In genomic region chr19:42553292-42554045, GRCh38 we compare ENCODE assay signal across 13 cellular contexts. TPM values are rescaled to one million over a fixed set of nuclear protein-coding genes. Genes with fewer than 3 reads are reported as not detected.
DNase-seq lines count a peak whose midpoint lies in the region; ATAC-seq and TF ChIP-seq lines count a peak whose summit lies in the region.
"Had no signal": no experiment of that assay in that cellular context is flagged by ENCODE, and none has a peak within 500 bp of the region (broad histone marks: within the 10 kb centered on the region; RNA-seq: fewer than 3 reads in every experiment).

No MANE protein-coding gene starts in this region.

- H3K27ac Mint-ChIP-seq in activated naive CD4-positive, alpha-beta T cell treated with anti-CD3 and anti-CD28 coated beads for 36 hours: no peak overlapping the region
- H3K27ac Mint-ChIP-seq: mesothelial cell of epicardium had no signal

- intact Hi-C loops in PC-3 (cut with micrococcal nuclease) (no loop called here), spleen (cut with DNase I; ENCODE audit: low total_unique reads) (no loop called here), transverse colon (cut with DNase I; ENCODE audit: low total_unique reads) (no loop called here)
- intact Hi-C loops in activated naive CD4-positive, alpha-beta T cell treated with anti-CD3 and anti-CD28 coated beads for 36 hours (cut with micrococcal nuclease): no loop called here

- CTCF ChIA-PET in PC-3 (lab: Charles Lee): interaction anchor here (0.6 to 0.7 kb wide), 2 partner anchors 99 to 112 kb away, joined by 5 to 9 read pairs; no protein-coding TSS in a partner anchor
- CTCF ChIA-PET in activated naive CD4-positive, alpha-beta T cell treated with anti-CD3 and anti-CD28 coated beads for 36 hours (lab: Charles Lee): no interaction called here

- H3K4me3 Mint-ChIP-seq in activated naive CD4-positive, alpha-beta T cell treated with anti-CD3 and anti-CD28 coated beads for 36 hours: no peak overlapping the region
- H3K4me3 Mint-ChIP-seq: mesothelial cell of epicardium had no signal

- H4K20me1 ChIP-seq in PC-3 (ENCODE audit: low read length): no peaks in the 10 kb centered on the region

- H3K9me3 Mint-ChIP-seq in activated naive CD4-positive, alpha-beta T cell treated with anti-CD3 and anti-CD28 coated beads for 36 hours: peaks cover 6% of the 10 kb centered on the region

- H3K27ac ChIP-seq in PC-3 (ENCODE audit: low read length): no peak overlapping the region
- H3K27ac ChIP-seq in spleen: peak overlapping the region in 6 of 8 donors; percentile 29 to 73 (median 57)
- H3K27ac ChIP-seq in transverse colon: no peak overlapping the region

- no peaks in the 10 kb centered on the region for H3K4me1 Mint-ChIP-seq in activated naive CD4-positive, alpha-beta T cell treated with anti-CD3 and anti-CD28 coated beads for 36 hours (ENCODE audit: low read depth)
- H3K4me1 Mint-ChIP-seq: mesothelial cell of epicardium had no signal

- no peak overlapping the region for H3K9ac ChIP-seq in PC-3 (ENCODE audit: low read length)

- H3K4me1 ChIP-seq in PC-3 (ENCODE audit: insufficient read depth, low read length): no peaks in the 10 kb centered on the region
- H3K4me1 ChIP-seq in spleen: peaks cover 0 to 47% (median 30%) of the 10 kb centered on the region in 6 donors
- H3K4me1 ChIP-seq in transverse colon: peaks cover 0 to 3% (median 0%) of the 10 kb centered on the region in 4 donors
- no peaks in the 10 kb centered on the region for H3K4me1 ChIP-seq in BE2C

- WGBS in spleen, 5 donors: 46 to 59% (median 56%) methylated on average over 7 to 8 of the region's 8 CpGs
- 75% methylated on average over 5 of the region's 8 CpGs; no CpG with 5 or more reads in 1 of the 2 donors for WGBS in transverse colon (ENCODE audit: low coverage in 1 of 2), 2 donors

- ATAC-seq in PC-3: no peak

- H3K27me3 ChIP-seq in PC-3 (ENCODE audit: low read length) (no peaks in the 10 kb centered on the region), spleen (replicated peaks in 1 of 7) (peaks cover 0 to 16% (median 0%) of the 10 kb centered on the region in 7 donors), transverse colon (no peaks in the 10 kb centered on the region), BE2C (no peaks in the 10 kb centered on the region)

- TF ChIP-seq POLR2A in spleen (IDR thresholded peaks at IDR 0.05) (no peak), transverse colon (IDR thresholded peaks at IDR 0.05) (no peak)

- H3K9me3 ChIP-seq in PC-3 (ENCODE audit: low read length): no peaks in the 10 kb centered on the region
- H3K9me3 ChIP-seq in spleen: peaks cover 0 to 18% (median 9%) of the 10 kb centered on the region in 8 donors
- H3K9me3 ChIP-seq in transverse colon: no peaks in the 10 kb centered on the region
- H3K9me3 ChIP-seq in BE2C: no peaks in the 10 kb centered on the region

- no peaks in the 10 kb centered on the region for H3K36me3 Mint-ChIP-seq in activated naive CD4-positive, alpha-beta T cell treated with anti-CD3 and anti-CD28 coated beads for 36 hours (ENCODE audit: low read depth)
- H3K36me3 Mint-ChIP-seq: mesothelial cell of epicardium had no signal

- in situ Hi-C loops in transverse colon (cut with MboI; ENCODE audit: low pct_ligation_motif_present in 1 of 4, low pct_unique_long_range_greater_than_20kb in 1 of 4, low sequenced_read_pairs in 3 of 4): loop anchor here in 1 of 4 donors (10.0 kb wide), 1 partner anchor 51 kb away; no protein-coding TSS in a partner anchor

- POLR2A ChIA-PET in PC-3 (lab: Charles Lee; ENCODE audit: unreplicated experiment): no interaction called here

- no peaks in the 10 kb centered on the region for H3K9me2 ChIP-seq in PC-3 (replicated peaks; ENCODE audit: low read length)

- H3K36me3 ChIP-seq in PC-3 (ENCODE audit: low read depth, low read length): no peaks in the 10 kb centered on the region
- H3K36me3 ChIP-seq in spleen: no peaks in the 10 kb centered on the region
- no peaks in the 10 kb centered on the region for H3K36me3 ChIP-seq in transverse colon
- H3K36me3 ChIP-seq in BE2C: no peaks in the 10 kb centered on the region

- H3K79me2 ChIP-seq in PC-3 (ENCODE audit: low read length): no peaks in the 10 kb centered on the region

- TF ChIP-seq EP300 in transverse colon (IDR thresholded peaks at IDR 0.05; ENCODE audit: low read depth): no peak

- H3F3A ChIP-seq in PC-3 (ENCODE audit: low read length, unreplicated experiment): no peaks in the 10 kb centered on the region

- DNase-seq in GM03348 (ENCODE audit: low spot score) (peak; percentile 87), PC-3 (peak; percentile 38), foreskin fibroblast (peak; percentile 56 to 66), spleen (peak; percentile 75), transverse colon (no peak), BE2C (no peak), NCI-H1092 treated with DMSO at 0.1 percent for 48 hours (lab: John Stamatoyannopoulos, UW) (no peak)
- no peak for DNase-seq in activated naive CD4-positive, alpha-beta T cell treated with anti-CD3 and anti-CD28 coated beads for 36 hours
- DNase-seq: activated T-cell treated with anti-CD3 and anti-CD28 coated beads, Interleukin-2, amount 50 U/mL, for 48 hours; effector memory CD4-positive, alpha-beta T cell; NCI-H1930; T-helper 1 cell had no signal

- H2AFZ ChIP-seq in PC-3 (ENCODE audit: low read length): no peak overlapping the region

- H3K4me3 ChIP-seq in PC-3 (ENCODE audit: low read length) (no peak overlapping the region), foreskin fibroblast (ENCODE audit: low read depth in 1 of 2, low read length in 2 of 2) (no peak overlapping the region), spleen (no peak overlapping the region), transverse colon (no peak overlapping the region), BE2C (ENCODE audit: low read depth, low read length) (no peak overlapping the region)

- H3K27me3 Mint-ChIP-seq in activated naive CD4-positive, alpha-beta T cell treated with anti-CD3 and anti-CD28 coated beads for 36 hours (ENCODE audit: low read depth): peaks cover 7% of the 10 kb centered on the region

- H3K4me2 ChIP-seq in PC-3 (ENCODE audit: low read length): no peak overlapping the region

- TF ChIP-seq CTCF in PC-3 (conservative IDR thresholded peaks at IDR 0.05; ENCODE audit: low read depth, low read length): no peak
- no peak for TF ChIP-seq CTCF in foreskin fibroblast (IDR thresholded peaks at IDR 0.05; ENCODE audit: low read depth, low read length)
- no peak for TF ChIP-seq CTCF in spleen (IDR thresholded peaks at IDR 0.05 in 8 of 11, conservative IDR thresholded peaks at IDR 0.05 in 3 of 11)
- TF ChIP-seq CTCF in transverse colon (IDR thresholded peaks at IDR 0.05): no peak
- no peak for TF ChIP-seq CTCF in BE2C (IDR thresholded peaks at IDR 0.05; ENCODE audit: low read depth, low read length)

- BruUV-seq in PC-3 (replicated peaks; lab: Mats Ljungman, UMichigan): no TSS peak

RNA-seq across cellular contexts. Expression of gene CEACAM1, which starts 25.2 kb away (rescaled TPM):
- total RNA-seq in PC-3 (2014; rRNA removed) (0.81 and 0.95 TPM in 2 replicates), spleen (10 to 100 TPM; 14.4 to 33.5 (median 18.0) TPM), transverse colon (100 to 1,000 TPM in 3 of 4 donors, 10 to 100 TPM in 1; 38.6 to 835 (median 564) TPM)
- polyA plus RNA-seq in spleen: 1 to 10 TPM; 1.5 to 2.6 (median 2.1) TPM
- not detected for polyA plus RNA-seq in BE2C (2012; ENCODE audit: insufficient read depth, insufficient read length, low read depth)
- 1 to 10 TPM; 3.1 to 3.6 TPM for total RNA-seq in activated naive CD4-positive, alpha-beta T cell treated with anti-CD3 and anti-CD28 coated beads for 36 hours

RNA-seq across cellular contexts. Expression of gene CEACAM8, which starts 41.3 kb away (rescaled TPM):
- total RNA-seq in PC-3 (2014; rRNA removed): not detected in 2 replicates
- total RNA-seq in spleen: 10 to 100 TPM in 3 of 7 donors, 1 to 10 TPM in 3, under 1 TPM in 1; 0.55 to 53.6 (median 5.0) TPM
- polyA plus RNA-seq in spleen: 1 to 10 TPM in 1 of 3 donors, under 1 TPM in 2; 0.33 to 1.2 (median 0.63) TPM
- total RNA-seq in transverse colon: 1 to 10 TPM in 1 of 4 donors, under 1 TPM in 1, not detected in 2; 0.32 to 1.5 TPM
- polyA plus RNA-seq in BE2C (2012; ENCODE audit: insufficient read depth, insufficient read length, low read depth): not detected
- total RNA-seq in activated naive CD4-positive, alpha-beta T cell treated with anti-CD3 and anti-CD28 coated beads for 36 hours: not detected
- total RNA-seq: mesothelial cell of epicardium had no signal

Comparison
In these comparisons a context has a peak if more than half of its experiments do, and no peak if none do; other contexts are left out.
1. DNase-seq: peak in GM03348 (single experiment), PC-3 (single experiment), foreskin fibroblast (2 of 2) and spleen (single experiment); none in transverse colon (single experiment), BE2C (single experiment), activated naive CD4-positive, alpha-beta T cell treated with anti-CD3 and anti-CD28 coated beads for 36 hours (single experiment) and NCI-H1092 treated with DMSO at 0.1 percent for 48 hours (single experiment).
2. H3K27ac ChIP-seq: peak in spleen (6 of 8); none in PC-3 (single experiment) and transverse colon (0 of 4).